In the genomic region with DNA sequence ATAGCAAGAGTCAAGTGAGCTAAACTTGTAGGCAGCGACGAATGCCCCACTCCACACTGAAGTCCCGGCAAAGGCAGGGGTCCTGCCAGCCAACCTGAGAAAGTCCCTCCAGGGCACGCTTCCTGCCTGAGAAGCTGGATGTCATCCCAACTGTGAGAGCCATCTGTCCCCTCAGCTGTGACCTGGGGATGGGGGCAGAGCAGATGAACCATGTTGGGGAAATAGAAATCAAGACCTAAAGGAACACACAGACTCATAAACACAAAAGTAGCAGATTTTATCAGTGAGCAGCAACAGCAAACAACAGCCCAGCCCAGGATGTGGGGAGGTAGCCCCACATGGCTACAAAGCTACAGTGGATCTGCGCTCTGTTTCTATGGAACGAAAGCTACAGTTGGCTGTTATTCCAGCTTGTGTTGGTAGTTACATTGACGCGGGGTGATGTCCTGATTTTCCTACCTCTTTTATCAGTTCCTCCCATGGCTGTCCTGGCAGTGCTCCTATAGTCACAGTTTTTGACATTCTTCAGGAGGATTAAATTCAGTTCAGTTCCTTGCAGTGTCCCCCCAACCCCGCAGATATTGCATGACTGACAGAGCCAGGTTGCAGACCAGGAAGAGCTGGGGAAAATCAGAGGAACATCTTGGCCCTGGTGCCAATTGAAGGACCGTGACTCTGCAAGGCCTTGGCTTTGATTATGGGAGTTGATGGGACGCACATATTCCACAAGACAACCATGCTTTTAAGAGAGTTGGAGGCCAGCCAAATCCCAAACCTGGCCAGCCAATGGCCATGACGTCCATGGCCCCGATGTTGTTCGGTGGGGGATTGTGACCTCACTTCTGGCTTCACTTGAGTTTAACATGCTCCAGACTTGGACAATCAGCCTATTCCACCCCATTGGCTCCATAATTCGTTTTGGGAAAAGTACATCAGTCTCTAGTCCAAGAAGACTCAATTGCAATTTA, we compare ENCODE assay signal across 21 cellular contexts. TPM values are rescaled to one million over a fixed set of nuclear protein-coding genes. Genes with fewer than 3 reads are reported as not detected.
DNase-seq lines count a peak whose midpoint lies in the region; ATAC-seq and TF ChIP-seq lines count a peak whose summit lies in the region.
"Had no signal": no experiment of that assay in that cellular context is flagged by ENCODE, and none has a peak within 500 bp of the region (broad histone marks: within the 10 kb centered on the region; RNA-seq: fewer than 3 reads in every experiment).

No MANE protein-coding gene starts in this region.

- H3K9me3 Mint-ChIP-seq in activated CD8-positive, alpha-beta memory T cell treated with anti-CD3 and anti-CD28 coated beads, Interleukin-2, amount 10 ng/mL, durations not matched to agents 7 days and 5 days (ENCODE audit: low read depth), result no peaks in the 10 kb centered on the region
- H3K9me3 Mint-ChIP-seq: activated naive CD8-positive, alpha-beta T cell treated with anti-CD3 and anti-CD28 coated beads, Interleukin-2, amount 50 U/mL, for 24 hours; natural killer cell had no signal

- intact Hi-C loops in Right ventricle myocardium superior (cut with DNase I), result no loop called here
- intact Hi-C loops in left ventricle myocardium superior (cut with micrococcal nuclease), result no loop called here

- H3K4me3 Mint-ChIP-seq in activated CD8-positive, alpha-beta memory T cell treated with anti-CD3 and anti-CD28 coated beads, Interleukin-2, amount 10 ng/mL, durations not matched to agents 7 days and 5 days, result no peak overlapping the region
- H3K4me3 Mint-ChIP-seq: activated naive CD8-positive, alpha-beta T cell treated with anti-CD3 and anti-CD28 coated beads, Interleukin-2, amount 50 U/mL, for 24 hours; natural killer cell had no signal

- no peaks in the 10 kb centered on the region for H3K9me3 ChIP-seq in right atrium auricular region
- H3K9me3 ChIP-seq: Peyer's patch had no signal

- H3K27me3 Mint-ChIP-seq in activated CD8-positive, alpha-beta memory T cell treated with anti-CD3 and anti-CD28 coated beads, Interleukin-2, amount 10 ng/mL, durations not matched to agents 7 days and 5 days, result peaks cover 3% of the 10 kb centered on the region

- no peak for TF ChIP-seq CTCF in right atrium auricular region (IDR thresholded peaks at IDR 0.05)

- no peaks in the 10 kb centered on the region for H3K4me1 ChIP-seq in right atrium auricular region
- H3K4me1 ChIP-seq: Peyer's patch had no signal

- CTCF ChIA-PET in activated CD8-positive, alpha-beta memory T cell treated with anti-CD3 and anti-CD28 coated beads, Interleukin-2, amount 10 ng/mL, durations not matched to agents 7 days and 5 days (lab: Charles Lee), result no interaction called here

- H3K27ac Mint-ChIP-seq in activated CD8-positive, alpha-beta memory T cell treated with anti-CD3 and anti-CD28 coated beads, Interleukin-2, amount 10 ng/mL, durations not matched to agents 7 days and 5 days, result no peak overlapping the region
- H3K27ac Mint-ChIP-seq: activated naive CD8-positive, alpha-beta T cell treated with anti-CD3 and anti-CD28 coated beads, Interleukin-2, amount 50 U/mL, for 24 hours; natural killer cell had no signal

- no peaks in the 10 kb centered on the region for H3K36me3 Mint-ChIP-seq in activated CD8-positive, alpha-beta memory T cell treated with anti-CD3 and anti-CD28 coated beads, Interleukin-2, amount 10 ng/mL, durations not matched to agents 7 days and 5 days
- H3K36me3 Mint-ChIP-seq: natural killer cell had no signal

- no peak overlapping the region for H3K4me3 ChIP-seq in right atrium auricular region
- H3K4me3 ChIP-seq: Peyer's patch had no signal

- H3K36me3 ChIP-seq in right atrium auricular region, result no peaks in the 10 kb centered on the region
- H3K36me3 ChIP-seq: Peyer's patch had no signal

- ATAC-seq in Right ventricle myocardium superior (ENCODE audit: poor library complexity), result peak; percentile 45
- ATAC-seq in activated CD8-positive, alpha-beta memory T cell treated with anti-CD3 and anti-CD28 coated beads, Interleukin-2, amount 10 ng/mL, durations not matched to agents 7 days and 5 days, result peak; percentile 16
- ATAC-seq in left ventricle myocardium superior, result peak; percentile 41
- ATAC-seq: activated naive CD8-positive, alpha-beta T cell treated with anti-CD3 and anti-CD28 coated beads, Interleukin-2, amount 50 U/mL, for 24 hours; natural killer cell had no signal

- H3K27ac ChIP-seq in right atrium auricular region, result no peak overlapping the region
- H3K27ac ChIP-seq: epithelial cell of prostate, Peyer's patch had no signal

- DNase-seq in Right ventricle myocardium superior, result peak; percentile 47
- DNase-seq in right atrium auricular region (ENCODE audit: low spot score), result no peak
- DNase-seq in activated CD8-positive, alpha-beta memory T cell treated with anti-CD3 and anti-CD28 coated beads, Interleukin-2, amount 10 ng/mL, durations not matched to agents 7 days and 5 days, result no peak
- no peak for DNase-seq in left ventricle myocardium superior
- no peak for DNase-seq in NCI-H2029 treated with DMSO at 0.1 percent for 48 hours (lab: John Stamatoyannopoulos, UW)
- no peak for DNase-seq in epidermal melanocyte (ENCODE audit: insufficient read length, low spot score)
- DNase-seq in GOT3 (lab: John Stamatoyannopoulos, UW), result no peak
- no peak for DNase-seq in dermis blood vessel endothelial cell
- DNase-seq: activated naive CD8-positive, alpha-beta T cell treated with anti-CD3 and anti-CD28 coated beads, Interleukin-2, amount 50 U/mL, for 24 hours; Calu3; IMR-90; MV-4-11; natural killer cell; NCI-H2081; NCI-H774 had no signal

- no peaks in the 10 kb centered on the region for H3K27me3 ChIP-seq in right atrium auricular region
- H3K27me3 ChIP-seq: Peyer's patch had no signal

- H3K4me1 Mint-ChIP-seq in activated CD8-positive, alpha-beta memory T cell treated with anti-CD3 and anti-CD28 coated beads, Interleukin-2, amount 10 ng/mL, durations not matched to agents 7 days and 5 days, result peaks cover 17% of the 10 kb centered on the region

RNA-seq across cellular contexts. Expression of a gene that starts 14.6 kb away (rescaled TPM):
- total RNA-seq in Right ventricle myocardium superior, result not detected
- total RNA-seq in right atrium auricular region, result not detected
- total RNA-seq in activated CD8-positive, alpha-beta memory T cell treated with anti-CD3 and anti-CD28 coated beads, Interleukin-2, amount 10 ng/mL, durations not matched to agents 7 days and 5 days, result not detected
- not detected for total RNA-seq in left ventricle myocardium superior
- total RNA-seq in dermis blood vessel endothelial cell, result not detected in 2 replicates
- total RNA-seq: Calu3, frontal cortex, H1, IMR-90, lower leg skin, natural killer cell, Peyer's patch, pulmonary artery endothelial cell had no signal

RNA-seq across cellular contexts. Expression of a gene that starts 46.9 kb away (rescaled TPM):
- 4.9 TPM for total RNA-seq in Right ventricle myocardium superior
- 10 to 100 TPM; 10.8 to 17.6 TPM for total RNA-seq in right atrium auricular region
- not detected for total RNA-seq in activated CD8-positive, alpha-beta memory T cell treated with anti-CD3 and anti-CD28 coated beads, Interleukin-2, amount 10 ng/mL, durations not matched to agents 7 days and 5 days
- 5.5 TPM for total RNA-seq in left ventricle myocardium superior
- total RNA-seq in dermis blood vessel endothelial cell, result 0.05 and 0.17 TPM in 2 replicates
- total RNA-seq: natural killer cell, pulmonary artery endothelial cell had no signal
